ENCODE assay signal across 22 cellular contexts in the genomic region with DNA sequence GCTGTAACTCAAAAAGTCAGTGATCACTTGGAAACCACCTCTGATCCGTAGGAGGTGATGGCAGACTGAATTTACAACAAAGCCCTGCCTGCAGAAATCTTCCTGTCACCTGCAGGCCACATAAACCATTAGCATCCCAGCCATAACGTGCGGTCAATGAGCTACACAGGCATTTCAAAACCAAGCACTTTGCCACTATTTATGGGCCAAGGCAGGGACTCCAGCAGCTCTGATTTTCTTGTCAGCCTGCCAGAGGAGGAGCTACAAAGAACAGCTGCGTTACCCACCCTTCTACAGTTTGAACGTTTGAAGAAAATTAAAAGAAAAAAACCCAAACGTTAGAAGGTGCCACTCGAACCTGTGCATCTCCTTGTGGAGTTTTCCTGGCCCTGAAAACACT.
"Had no signal": no experiment of that assay in that cellular context is flagged by ENCODE, and none has a peak within 500 bp of the region (broad histone marks: within the 10 kb centered on the region; RNA-seq: fewer than 3 reads in every experiment).

No MANE protein-coding gene starts in this region.

- H3K9ac ChIP-seq: parathyroid adenoma had no signal

- H3K27me3 ChIP-seq: brain microvascular endothelial cell, gastroesophageal sphincter, heart right ventricle, stomach, testis, upper lobe of left lung had no signal

- H3K4me3 ChIP-seq: gastroesophageal sphincter, heart right ventricle, stomach, testis, upper lobe of left lung had no signal

- H3K9me3 ChIP-seq: gastroesophageal sphincter, stomach, testis, upper lobe of left lung had no signal

- DNase-seq: activated CD4-positive, alpha-beta memory T cell treated with anti-CD3 and anti-CD28 coated beads, Interleukin-2, amount 10 ng/mL, durations not matched to agents 7 days and 5 days; activated CD4-positive, alpha-beta T cell treated with anti-CD3 and anti-CD28 coated beads for 48 hours; activated CD4-positive, CD25-positive, alpha-beta regulatory T cell; activated CD8-positive, alpha-beta memory T cell treated with anti-CD3 and anti-CD28 coated beads, Interleukin-2, amount 10 ng/mL, durations not matched to agents 7 days and 5 days; activated naive CD4-positive, alpha-beta T cell; activated naive CD8-positive, alpha-beta T cell treated with anti-CD3 and anti-CD28 coated beads for 36 hours; amygdala; brain microvascular endothelial cell; cortex of kidney; heart right ventricle; mesendoderm; natural killer cell; small intestine; stimulated activated CD4-positive, alpha-beta T cell treated with anti-CD3 and anti-CD28 coated beads, Interleukin-4, amount 100 ng/mL, for 1 hour; stomach; T-helper 1 cell; T-helper 9 cell; testis; upper lobe of left lung had no signal

- H3K36me3 ChIP-seq: brain microvascular endothelial cell, gastroesophageal sphincter, heart right ventricle, stomach, upper lobe of left lung had no signal

- H3K27ac ChIP-seq: brain microvascular endothelial cell, gastroesophageal sphincter, heart right ventricle, parathyroid adenoma, stomach, testis, upper lobe of left lung had no signal

- ATAC-seq: activated CD8-positive, alpha-beta memory T cell treated with anti-CD3 and anti-CD28 coated beads, Interleukin-2, amount 10 ng/mL, durations not matched to agents 7 days and 5 days; activated T-helper 17 cell treated with anti-CD3 and anti-CD28 coated beads, Interleukin-2, amount 50 U/mL, for 72 hours; gastroesophageal sphincter; natural killer cell had no signal

- H3K4me1 ChIP-seq: gastroesophageal sphincter, parathyroid adenoma, stomach, testis, upper lobe of left lung had no signal
